1 cellular context compared by ENCODE assay signal in the genomic region with DNA sequence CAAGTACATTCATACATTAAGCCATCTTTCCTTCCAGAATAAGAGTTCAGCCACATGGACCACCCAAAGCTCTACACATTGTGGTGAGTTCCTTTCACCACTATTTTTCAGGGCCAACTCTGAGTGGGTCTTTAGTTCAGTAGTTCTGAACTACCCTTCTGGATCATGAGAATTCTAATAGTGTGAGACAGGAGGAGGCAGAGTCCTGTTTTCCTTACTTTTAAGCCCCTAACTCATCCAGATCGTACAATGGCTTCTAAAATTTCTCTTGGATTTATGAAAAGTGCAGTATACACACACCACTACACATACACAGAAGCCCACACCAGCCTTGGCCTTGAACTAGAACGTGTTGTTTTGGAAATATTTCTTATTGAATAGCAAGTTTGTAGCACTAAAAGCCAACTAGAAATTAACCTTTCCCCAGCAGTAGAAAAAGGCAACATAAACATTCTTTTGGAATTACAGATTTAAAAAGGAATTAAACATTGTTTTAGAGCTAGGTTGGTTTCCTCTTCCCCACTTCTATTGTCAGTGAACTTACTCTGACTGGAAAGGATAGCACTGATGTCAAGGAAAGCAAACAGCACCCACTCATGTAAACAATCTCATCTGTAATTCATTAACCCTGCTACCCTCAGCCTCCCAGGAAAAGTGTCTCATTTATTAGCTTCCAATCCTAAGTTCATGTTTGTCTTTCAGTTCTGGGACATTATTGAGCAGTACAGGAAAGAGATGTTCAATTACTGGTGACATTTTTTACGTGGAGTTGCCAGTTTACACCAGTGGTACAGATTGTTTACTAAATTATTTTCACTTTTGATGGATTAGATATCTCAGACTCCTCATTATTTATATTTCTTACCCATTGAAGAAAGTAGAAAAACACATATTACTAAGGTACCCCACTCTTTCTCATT.
TF ChIP-seq lines count a peak whose summit lies in the region.

No MANE protein-coding gene starts in this region.

TF ChIP-seq in liver, 16 proteins besides CTCF, POLR2A, EP300 and RAD21 (continued from another document):
- TF ChIP-seq, protein P1, sequence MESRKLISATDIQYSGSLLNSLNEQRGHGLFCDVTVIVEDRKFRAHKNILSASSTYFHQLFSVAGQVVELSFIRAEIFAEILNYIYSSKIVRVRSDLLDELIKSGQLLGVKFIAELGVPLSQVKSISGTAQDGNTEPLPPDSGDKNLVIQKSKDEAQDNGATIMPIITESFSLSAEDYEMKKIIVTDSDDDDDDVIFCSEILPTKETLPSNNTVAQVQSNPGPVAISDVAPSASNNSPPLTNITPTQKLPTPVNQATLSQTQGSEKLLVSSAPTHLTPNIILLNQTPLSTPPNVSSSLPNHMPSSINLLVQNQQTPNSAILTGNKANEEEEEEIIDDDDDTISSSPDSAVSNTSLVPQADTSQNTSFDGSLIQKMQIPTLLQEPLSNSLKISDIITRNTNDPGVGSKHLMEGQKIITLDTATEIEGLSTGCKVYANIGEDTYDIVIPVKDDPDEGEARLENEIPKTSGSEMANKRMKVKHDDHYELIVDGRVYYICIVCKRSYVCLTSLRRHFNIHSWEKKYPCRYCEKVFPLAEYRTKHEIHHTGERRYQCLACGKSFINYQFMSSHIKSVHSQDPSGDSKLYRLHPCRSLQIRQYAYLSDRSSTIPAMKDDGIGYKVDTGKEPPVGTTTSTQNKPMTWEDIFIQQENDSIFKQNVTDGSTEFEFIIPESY (IDR thresholded peaks at IDR 0.05) = peak; percentile 37
- TF ChIP-seq YY1 (IDR thresholded peaks at IDR 0.05) (peak; percentile 88), JUND (IDR thresholded peaks at IDR 0.05) (peak; percentile 62 to 79), FOXA2 (IDR thresholded peaks at IDR 0.05) (peak; percentile 96), TAF1 (conservative IDR thresholded peaks at IDR 0.05) (peak; percentile 94), HNF4A (conservative IDR thresholded peaks at IDR 0.05) (peak; percentile 88 to 92), NR2F2 (IDR thresholded peaks at IDR 0.05) (no peak), HNF4G (IDR thresholded peaks at IDR 0.05) (peak; percentile 54), EGR1 (IDR thresholded peaks at IDR 0.05; ENCODE audit: low read depth in 2 of 2) (peak in 1 of 2 donors; percentile 86), SP1 (IDR thresholded peaks at IDR 0.05) (peak; percentile 96), GABPA (IDR thresholded peaks at IDR 0.05 in 1 of 2, conservative IDR thresholded peaks at IDR 0.05 in 1 of 2) (peak in 1 of 2 donors; percentile 55), FOXA1 (IDR thresholded peaks at IDR 0.05) (peak; percentile 90)
- TF ChIP-seq, protein P2, sequence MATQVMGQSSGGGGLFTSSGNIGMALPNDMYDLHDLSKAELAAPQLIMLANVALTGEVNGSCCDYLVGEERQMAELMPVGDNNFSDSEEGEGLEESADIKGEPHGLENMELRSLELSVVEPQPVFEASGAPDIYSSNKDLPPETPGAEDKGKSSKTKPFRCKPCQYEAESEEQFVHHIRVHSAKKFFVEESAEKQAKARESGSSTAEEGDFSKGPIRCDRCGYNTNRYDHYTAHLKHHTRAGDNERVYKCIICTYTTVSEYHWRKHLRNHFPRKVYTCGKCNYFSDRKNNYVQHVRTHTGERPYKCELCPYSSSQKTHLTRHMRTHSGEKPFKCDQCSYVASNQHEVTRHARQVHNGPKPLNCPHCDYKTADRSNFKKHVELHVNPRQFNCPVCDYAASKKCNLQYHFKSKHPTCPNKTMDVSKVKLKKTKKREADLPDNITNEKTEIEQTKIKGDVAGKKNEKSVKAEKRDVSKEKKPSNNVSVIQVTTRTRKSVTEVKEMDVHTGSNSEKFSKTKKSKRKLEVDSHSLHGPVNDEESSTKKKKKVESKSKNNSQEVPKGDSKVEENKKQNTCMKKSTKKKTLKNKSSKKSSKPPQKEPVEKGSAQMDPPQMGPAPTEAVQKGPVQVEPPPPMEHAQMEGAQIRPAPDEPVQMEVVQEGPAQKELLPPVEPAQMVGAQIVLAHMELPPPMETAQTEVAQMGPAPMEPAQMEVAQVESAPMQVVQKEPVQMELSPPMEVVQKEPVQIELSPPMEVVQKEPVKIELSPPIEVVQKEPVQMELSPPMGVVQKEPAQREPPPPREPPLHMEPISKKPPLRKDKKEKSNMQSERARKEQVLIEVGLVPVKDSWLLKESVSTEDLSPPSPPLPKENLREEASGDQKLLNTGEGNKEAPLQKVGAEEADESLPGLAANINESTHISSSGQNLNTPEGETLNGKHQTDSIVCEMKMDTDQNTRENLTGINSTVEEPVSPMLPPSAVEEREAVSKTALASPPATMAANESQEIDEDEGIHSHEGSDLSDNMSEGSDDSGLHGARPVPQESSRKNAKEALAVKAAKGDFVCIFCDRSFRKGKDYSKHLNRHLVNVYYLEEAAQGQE (IDR thresholded peaks at IDR 0.05) = peak; percentile 92
- TF ChIP-seq, protein P3, sequence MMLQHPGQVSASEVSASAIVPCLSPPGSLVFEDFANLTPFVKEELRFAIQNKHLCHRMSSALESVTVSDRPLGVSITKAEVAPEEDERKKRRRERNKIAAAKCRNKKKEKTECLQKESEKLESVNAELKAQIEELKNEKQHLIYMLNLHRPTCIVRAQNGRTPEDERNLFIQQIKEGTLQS (IDR thresholded peaks at IDR 0.05) = no peak
